ENCODE assay signal across 1 cellular context in genomic region chr12:53380104-53380796, GRCh38.
TF ChIP-seq lines count a peak whose summit lies in the region.

SP1 (plus strand) TSS chr12:53380176; CDS start chr12:53380292, 116 bp downstream.

TF ChIP-seq in HepG2, 621 proteins besides CTCF, POLR2A, EP300 and RAD21 (continued from another document):
- TF ChIP-seq PATZ1 (CRISPR knock-in tag; IDR thresholded peaks at IDR 0.05) (peak; percentile 93), ZBTB25 (CRISPR knock-in tag; IDR thresholded peaks at IDR 0.05) (peak; percentile 36), SP1 (IDR thresholded peaks at IDR 0.05) (no peak), SP1 (CRISPR knock-in tag; IDR thresholded peaks at IDR 0.05) (peak; percentile 24; the same call in 1 of the 2 replicates), ZNF510 (CRISPR knock-in tag; IDR thresholded peaks at IDR 0.05; ENCODE audit: low read depth) (no peak), SMAD9 (CRISPR knock-in tag; IDR thresholded peaks at IDR 0.05) (no peak), TMF1 (CRISPR knock-in tag; IDR thresholded peaks at IDR 0.05; ENCODE audit: low read depth) (0 out of 2 replicates have a peak, but pooled peaks have one; percentile 49), ZNF639 (CRISPR knock-in tag; conservative IDR thresholded peaks at IDR 0.05) (peak; percentile 50), MAZ (IDR thresholded peaks at IDR 0.05; ENCODE audit: borderline replicate concordance, low read depth, low read length) (peak; percentile 92), MAZ (CRISPR knock-in tag; IDR thresholded peaks at IDR 0.05; ENCODE audit: low read depth) (peak; percentile 72), NONO (IDR thresholded peaks at IDR 0.05) (no peak), NONO (CRISPR knock-in tag; conservative IDR thresholded peaks at IDR 0.05) (no peak; the same call in 1 of the 2 replicates), RBFOX2 (IDR thresholded peaks at IDR 0.05; ENCODE audit: low read depth, low read length) (peak; percentile 79), ZNF574 (CRISPR knock-in tag; IDR thresholded peaks at IDR 0.05) (peak; percentile 20; the same call in 1 of the 2 replicates), ZFX (CRISPR knock-in tag; IDR thresholded peaks at IDR 0.05; ENCODE audit: low read depth) (peak; percentile 48; the same call in 1 of the 2 replicates), SP2 (CRISPR knock-in tag; IDR thresholded peaks at IDR 0.05) (peak; percentile 34), IRF9 (CRISPR knock-in tag; IDR thresholded peaks at IDR 0.05; ENCODE audit: borderline replicate concordance) (0 out of 2 replicates have a peak, but pooled peaks have one; percentile 29), SP4 (CRISPR knock-in tag; IDR thresholded peaks at IDR 0.05) (peak; percentile 82), ZFY (CRISPR knock-in tag; IDR thresholded peaks at IDR 0.05) (peak; percentile 48), ZNF281 (CRISPR knock-in tag; IDR thresholded peaks at IDR 0.05; ENCODE audit: borderline replicate concordance) (peak; percentile 39), SIN3A (IDR thresholded peaks at IDR 0.05; ENCODE audit: borderline replicate concordance, low read depth, low read length) (peak; percentile 41; the same call in 1 of the 2 replicates)
